Comparison of ENCODE assay signal across 19 cellular contexts in the genomic region with DNA sequence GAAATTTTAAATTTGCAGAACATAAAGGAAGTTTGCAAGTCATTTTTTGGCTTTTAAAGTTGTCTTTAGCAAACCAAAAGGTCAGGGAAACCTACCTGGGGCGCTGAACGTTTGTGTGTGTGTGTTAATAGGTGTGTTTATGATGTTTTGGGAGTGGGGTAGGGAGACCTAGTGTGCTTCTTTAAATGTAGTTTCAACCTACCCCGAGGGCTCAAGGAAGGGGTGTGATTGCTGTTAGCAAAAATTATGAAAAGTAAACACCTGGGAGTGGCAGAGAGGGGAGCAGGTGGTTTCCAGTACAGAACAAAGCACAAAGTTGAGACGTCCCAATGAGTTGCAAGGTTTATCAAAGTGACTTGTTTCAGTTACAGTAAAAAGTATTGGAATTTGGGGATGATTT. TPM values are rescaled to one million over a fixed set of nuclear protein-coding genes. Genes with fewer than 3 reads are reported as not detected.
DNase-seq lines count a peak whose midpoint lies in the region; FAIRE-seq and TF ChIP-seq lines count a peak whose summit lies in the region.
"Had no signal": no experiment of that assay in that cellular context is flagged by ENCODE, and none has a peak within 500 bp of the region (broad histone marks: within the 10 kb centered on the region; RNA-seq: fewer than 3 reads in every experiment).

No MANE protein-coding gene starts in this region.

- H3K79me2 ChIP-seq in mammary epithelial cell (ENCODE audit: insufficient read depth, low read length) (no peaks in the 10 kb centered on the region), H1 (ENCODE audit: control insufficient read depth in 1 of 2, insufficient read depth in 2 of 2, low read length in 2 of 2) (no peaks in the 10 kb centered on the region)

- 65% methylated on average over 4 of the region's 4 CpGs for WGBS in mammary epithelial cell (ENCODE audit: low coverage, missing lambda C conversion rate)
- WGBS in H1 (ENCODE audit: extremely low coverage in 1 of 2, insufficient coverage in 1 of 2, insufficient read length in 1 of 2, insufficient replicate concordance in 2 of 2, low coverage in 1 of 2, low lambda C conversion rate in 2 of 2, missing lambda C conversion rate in 1 of 2), 2 experiments = 76% methylated on average over 4 of the region's 4 CpGs; no CpG with 5 or more reads in 1 of the 2 experiments
- 39 to 43% methylated on average over 4 of the region's 4 CpGs for WGBS in transverse colon (ENCODE audit: low coverage in 1 of 2), 2 donors
- WGBS in esophagus squamous epithelium, 2 donors = 40 to 51% methylated on average over 4 of the region's 4 CpGs

- no peak overlapping the region for H3K27ac ChIP-seq in mammary epithelial cell (ENCODE audit: insufficient read depth, low read depth, low read length)
- H3K27ac ChIP-seq in H1 (ENCODE audit: low read depth, low read length) = no peak overlapping the region
- peak overlapping the region; percentile 46 to 66 (median 55) for H3K27ac ChIP-seq in transverse colon
- H3K27ac ChIP-seq in esophagus squamous epithelium = no peak overlapping the region
- H3K27ac ChIP-seq: C4-2B, KMS-11 had no signal

- no peaks in the 10 kb centered on the region for H3K27me3 Mint-ChIP-seq in MCF 10A (ENCODE audit: insufficient read depth, unreplicated experiment)

- no peak overlapping the region for H3K14ac ChIP-seq in H1 (ENCODE audit: insufficient read length)

- peaks cover 50% of the 10 kb centered on the region for H3K4me1 Mint-ChIP-seq in MCF 10A (ENCODE audit: insufficient read depth, unreplicated experiment)

- no peak overlapping the region for H2AK5ac ChIP-seq in H1 (ENCODE audit: low read depth, low read length)

- H3K4me2 ChIP-seq in mammary epithelial cell (ENCODE audit: insufficient read depth, low read depth, low read length) (no peak overlapping the region), H1 (ENCODE audit: insufficient read depth in 1 of 2, low read depth in 2 of 2, low read length in 2 of 2) (no peak overlapping the region; a peak in 1 of 4 replicates)
- H3K4me2 ChIP-seq: KMS-11 had no signal

- FAIRE-seq in H1 (lab: Jason Lieb, UNC) = no peak
- FAIRE-seq: GM12891, H54 had no signal

- H4K91ac ChIP-seq in H1 (replicated peaks; ENCODE audit: insufficient read length, low read length) = no peak overlapping the region

- intact Hi-C loops in MCF 10A (cut with micrococcal nuclease) = no loop called here
- intact Hi-C loops in mammary epithelial cell (cut with micrococcal nuclease) = loop anchor here (10.0 kb wide), 1 partner anchor 788 kb away; no protein-coding TSS in a partner anchor
- intact Hi-C loops in transverse colon (cut with DNase I; ENCODE audit: low total_unique reads) = no loop called here
- intact Hi-C loops in esophagus squamous epithelium (cut with DNase I) = no loop called here

- H3K9ac ChIP-seq in mammary epithelial cell (ENCODE audit: insufficient read depth, low read length) (no peak overlapping the region), H1 (replicated peaks in 1 of 4; ENCODE audit: extremely low read depth in 1 of 4, low read depth in 3 of 4, low read length in 3 of 4) (no peak overlapping the region)
- H3K9ac ChIP-seq: KMS-11 had no signal

- H3K27me3 ChIP-seq in mammary epithelial cell (ENCODE audit: insufficient read depth, low read length) (no peaks in the 10 kb centered on the region), H1 (replicated peaks in 1 of 4; ENCODE audit: control insufficient read depth in 3 of 4, extremely low read depth in 1 of 4, insufficient read depth in 3 of 4, low read length in 3 of 4) (no peaks in the 10 kb centered on the region), transverse colon (no peaks in the 10 kb centered on the region), esophagus squamous epithelium (no peaks in the 10 kb centered on the region)

- H2BK120ac ChIP-seq in H1 (replicated peaks; ENCODE audit: low read depth, low read length) = peak overlapping the region; percentile 34

- no peak for TF ChIP-seq RAD21 in H1 (IDR thresholded peaks at IDR 0.05 in 1 of 2, conservative IDR thresholded peaks at IDR 0.05 in 1 of 2; ENCODE audit: low read depth in 2 of 2, low read length in 2 of 2)

- BruUV-seq in MCF 10A (replicated peaks; lab: Mats Ljungman, UMichigan) (no TSS peak), mammary epithelial cell (replicated peaks; lab: Mats Ljungman, UMichigan) (no TSS peak)

- no peak overlapping the region for H2BK15ac ChIP-seq in H1 (ENCODE audit: low read length)

- H3K9me3 Mint-ChIP-seq in MCF 10A (ENCODE audit: unreplicated experiment) = peaks cover 13% of the 10 kb centered on the region
- H3K9me3 Mint-ChIP-seq: HFFc6 had no signal

- POLR2A ChIA-PET in MCF 10A (lab: Yijun Ruan, JAX) = interaction anchor here (1.4 to 1.5 kb wide), 2 partner anchors 9 to 13 kb away, joined by 6 read pairs; no protein-coding TSS in a partner anchor
- POLR2A ChIA-PET in H1 (lab: Charles Lee; ENCODE audit: partially characterized antibody) = no interaction called here

- H3K4me1 ChIP-seq in mammary epithelial cell (ENCODE audit: insufficient read depth, low read length) (peaks cover 27% of the 10 kb centered on the region), H1 (replicated peaks in 1 of 4; ENCODE audit: control insufficient read depth in 3 of 4, insufficient read depth in 4 of 4, low read length in 3 of 4) (peaks cover 10 to 22% (median 14%) of the 10 kb centered on the region in 4 experiments), transverse colon (peaks cover 1 to 45% (median 15%) of the 10 kb centered on the region in 4 donors), esophagus squamous epithelium (peaks cover 6 to 38% (median 11%) of the 10 kb centered on the region in 3 donors)

- H3K9me3 ChIP-seq in mammary epithelial cell (replicated peaks; ENCODE audit: insufficient read depth, low read length) (no peaks in the 10 kb centered on the region), H1 (ENCODE audit: insufficient read depth in 2 of 2, low read depth in 1 of 2, low read length in 1 of 2) (peaks cover 12 to 18% of the 10 kb centered on the region in 2 experiments), transverse colon (no peaks in the 10 kb centered on the region), esophagus squamous epithelium (no peaks in the 10 kb centered on the region)

- H3K36me3 ChIP-seq in mammary epithelial cell (ENCODE audit: insufficient read depth, low read length) = no peaks in the 10 kb centered on the region
- peaks cover 0 to 5% (median 0%) of the 10 kb centered on the region in 4 experiments; a peak in 1 of 8 replicates for H3K36me3 ChIP-seq in H1 (ENCODE audit: control insufficient read depth in 2 of 4, insufficient read depth in 4 of 4, low read length in 3 of 4)
- no peaks in the 10 kb centered on the region for H3K36me3 ChIP-seq in transverse colon
- H3K36me3 ChIP-seq in esophagus squamous epithelium = no peaks in the 10 kb centered on the region

- no peak for TF ChIP-seq CTCF in MCF 10A (IDR thresholded peaks at IDR 0.05; ENCODE audit: unreplicated experiment)
- no peak for TF ChIP-seq CTCF in mammary epithelial cell (conservative IDR thresholded peaks at IDR 0.05 in 1 of 2, IDR thresholded peaks at IDR 0.05 in 1 of 2; ENCODE audit: extremely low read depth in 1 of 2, insufficient read depth in 1 of 2, low read depth in 1 of 2, low read length in 2 of 2)
- no peak for TF ChIP-seq CTCF in H1 (IDR thresholded peaks at IDR 0.05; ENCODE audit: control extremely low read depth in 1 of 3, insufficient read depth in 1 of 3, low read depth in 1 of 3, low read length in 3 of 3)
- no peak for TF ChIP-seq CTCF in transverse colon (IDR thresholded peaks at IDR 0.05)
- no peak for TF ChIP-seq CTCF in esophagus squamous epithelium (IDR thresholded peaks at IDR 0.05)

- H4K8ac ChIP-seq in H1 (ENCODE audit: extremely low read depth, insufficient read depth, low read length) = no peak overlapping the region

- TF ChIP-seq EP300 in H1 (IDR thresholded peaks at IDR 0.05; ENCODE audit: borderline replicate concordance in 1 of 2, low read depth in 2 of 2, low read length in 2 of 2) (no peak), transverse colon (IDR thresholded peaks at IDR 0.05; ENCODE audit: low read depth) (no peak)

- H2BK12ac ChIP-seq in H1 (ENCODE audit: low read depth, low read length) = no peak overlapping the region

- H3K23me2 ChIP-seq in H1 (ENCODE audit: low read depth, low read length) = no peaks in the 10 kb centered on the region

- H3K79me1 ChIP-seq in H1 (ENCODE audit: low read depth, low read length) = no peaks in the 10 kb centered on the region

- H3K27ac Mint-ChIP-seq in MCF 10A (ENCODE audit: low read depth, unreplicated experiment) = peak overlapping the region; percentile 10
- H3K27ac Mint-ChIP-seq: HFFc6 had no signal

- no peak overlapping the region for H3K23ac ChIP-seq in H1 (ENCODE audit: insufficient read length)

- DNase-seq in MCF 10A (ENCODE audit: unreplicated experiment) = no peak
- DNase-seq in mammary epithelial cell = no peak
- DNase-seq in NCI-H2081 treated with DMSO at 0.1 percent for 48 hours (lab: John Stamatoyannopoulos, UW) = peak; percentile 14
- no peak for DNase-seq in H1 (ENCODE audit: low read depth in 1 of 2, low spot score in 2 of 2)
- DNase-seq in transverse colon = no peak
- DNase-seq in mesenteric fat pad (ENCODE audit: low spot score) = no peak
- DNase-seq in esophagus squamous epithelium (lab: John Stamatoyannopoulos, UW) = no peak
- DNase-seq in activated CD4-positive, alpha-beta T cell treated with anti-CD3 and anti-CD28 coated beads for 1 hour = no peak
- DNase-seq: GF-D8, HFFc6, NCI-H1092, NCI-H2029, NCI-H2227 treated with DMSO at 0.1 percent for 48 hours, NCI-H774, SW 1271 had no signal

- H2AFZ ChIP-seq in mammary epithelial cell (ENCODE audit: low read depth, low read length) = no peak overlapping the region
- H2AFZ ChIP-seq in H1 (ENCODE audit: low read length) = peak overlapping the region; percentile 24; the same call in 1 of the 2 replicates

- no peak overlapping the region for H4K5ac ChIP-seq in H1 (ENCODE audit: insufficient read length, low read depth, low read length)

- no peak overlapping the region; the same call in 1 of the 2 replicates for H3K18ac ChIP-seq in H1 (ENCODE audit: extremely low read depth, low read length)

- H2BK20ac ChIP-seq in H1 (ENCODE audit: low read length) = no peak overlapping the region; the same call in 1 of the 2 replicates

- dilution Hi-C loops in mammary epithelial cell (cut with HindIII; ENCODE audit: low sequenced_read_pairs) = no loop called here

- H4K20me1 ChIP-seq in mammary epithelial cell (ENCODE audit: insufficient read depth, low read length) (no peaks in the 10 kb centered on the region), H1 (replicated peaks in 1 of 2; ENCODE audit: control insufficient read depth in 1 of 2, insufficient read depth in 2 of 2, low read length in 2 of 2) (no peaks in the 10 kb centered on the region)

- H2BK5ac ChIP-seq in H1 (ENCODE audit: low read depth, low read length) = no peak overlapping the region

- no peak for TF ChIP-seq POLR2A in H1 (IDR thresholded peaks at IDR 0.05; ENCODE audit: control extremely low read depth in 1 of 2, low read depth in 2 of 2, low read length in 2 of 2)
- no peak for TF ChIP-seq POLR2A in transverse colon (IDR thresholded peaks at IDR 0.05)
- TF ChIP-seq POLR2A in esophagus squamous epithelium (IDR thresholded peaks at IDR 0.05) = no peak

- H3K4ac ChIP-seq in H1 (replicated peaks; ENCODE audit: insufficient read length, low read depth, low read length) = no peak overlapping the region

- no peaks in the 10 kb centered on the region for H3K36me3 Mint-ChIP-seq in MCF 10A (ENCODE audit: insufficient read depth, unreplicated experiment)

- H3K4me3 ChIP-seq in mammary epithelial cell (replicated peaks in 1 of 3; ENCODE audit: insufficient read depth in 1 of 3, low read depth in 2 of 3, low read length in 3 of 3) (no peak overlapping the region), H1 (ENCODE audit: extremely low read depth in 1 of 4, insufficient read depth in 2 of 4, low read depth in 3 of 4, low read length in 4 of 4) (no peak overlapping the region), transverse colon (no peak overlapping the region), esophagus squamous epithelium (no peak overlapping the region)

- no peak overlapping the region for H3K56ac ChIP-seq in H1 (replicated peaks; ENCODE audit: insufficient read length, low read depth, low read length)

- CTCF ChIA-PET in MCF 10A (lab: Yijun Ruan, JAX) (interaction anchor here (0.6 kb wide), 1 partner anchor 30 kb away, joined by 3 read pairs; no protein-coding TSS in a partner anchor), mammary epithelial cell (lab: Charles Lee; ENCODE audit: low non-redundant PET) (no interaction called here), H1 (lab: Charles Lee; ENCODE audit: partially characterized antibody) (no interaction called here)

- H3K4me3 Mint-ChIP-seq in MCF 10A (ENCODE audit: unreplicated experiment) = no peak overlapping the region
- H3K4me3 Mint-ChIP-seq: HFFc6 had no signal

- in situ Hi-C loops in mammary epithelial cell (cut with MboI; ENCODE audit: low sequenced_read_pairs in 2 of 2) (no loop called here), transverse colon (cut with MboI; ENCODE audit: low pct_ligation_motif_present in 1 of 4, low pct_unique_long_range_greater_than_20kb in 1 of 4, low sequenced_read_pairs in 3 of 4) (no loop called here)

RNA-seq across cellular contexts. Expression of a gene that starts 58.7 kb away (rescaled TPM):
- 149 and 156 TPM in 2 replicates for total RNA-seq in MCF 10A (2022)
- 10 to 100 TPM; 56.5 to 74.5 TPM for total RNA-seq in mammary epithelial cell
- 24.1 TPM for polyA plus RNA-seq in mammary epithelial cell
- 93.5 TPM for polyA minus RNA-seq in mammary epithelial cell
- total RNA-seq in H1 (2021; fragmentation: NEBNext Ultra II Directional; extraction: Animal tissue kit (Norgen Biotek cat#: 25700)) = 65.5 and 72.5 TPM in 2 replicates
- polyA plus RNA-seq in H1 (2011; rRNA removed) = 14.7 and 18.0 TPM in 2 replicates
- 26.3 TPM for polyA plus RNA-seq in H1 (2011; cell fraction: cytosol; rRNA removed)
- 39.8 TPM for polyA plus RNA-seq in H1 (2011; cell fraction: nucleus; rRNA removed)
- 38.0 to 52.6 TPM (median 50.8 TPM) in 4 replicates for polyA plus RNA-seq in H1 (2012, experiment 1 of 2)
- 6.7 TPM for polyA plus RNA-seq in H1 (2012, experiment 2 of 2)
- 32.3 TPM for polyA plus RNA-seq in H1 (2013, experiment 1 of 2)
- 29.9 TPM for polyA plus RNA-seq in H1 (2013, experiment 2 of 2)
- 53.7 and 61.6 TPM in 2 replicates for polyA minus RNA-seq in H1 (2011; rRNA and poly(A)+ RNA removed)
- 44.9 TPM for polyA minus RNA-seq in H1 (2011; cell fraction: cytosol; rRNA and poly(A)+ RNA removed)
- 101 TPM for polyA minus RNA-seq in H1 (2011; cell fraction: nucleus; rRNA and poly(A)+ RNA removed)
- 100 to 1,000 TPM in 3 of 4 donors, 10 to 100 TPM in 1; 77.4 to 127 (median 109) TPM for total RNA-seq in transverse colon
- 100 TPM for total RNA-seq in mesenteric fat pad
- 100 to 1,000 TPM in 1 of 4 donors, 10 to 100 TPM in 3; 38.3 to 111 (median 61.9) TPM for total RNA-seq in esophagus squamous epithelium

Comparison
In these comparisons a context has a peak if more than half of its experiments do, and no peak if none do; other contexts are left out.
1. H3K27ac ChIP-seq: peak in transverse colon (4 of 4); none in mammary epithelial cell (single experiment), H1 (single experiment) and esophagus squamous epithelium (0 of 4).